Comparison of ENCODE assay signal across 8 cellular contexts in the genomic region with DNA sequence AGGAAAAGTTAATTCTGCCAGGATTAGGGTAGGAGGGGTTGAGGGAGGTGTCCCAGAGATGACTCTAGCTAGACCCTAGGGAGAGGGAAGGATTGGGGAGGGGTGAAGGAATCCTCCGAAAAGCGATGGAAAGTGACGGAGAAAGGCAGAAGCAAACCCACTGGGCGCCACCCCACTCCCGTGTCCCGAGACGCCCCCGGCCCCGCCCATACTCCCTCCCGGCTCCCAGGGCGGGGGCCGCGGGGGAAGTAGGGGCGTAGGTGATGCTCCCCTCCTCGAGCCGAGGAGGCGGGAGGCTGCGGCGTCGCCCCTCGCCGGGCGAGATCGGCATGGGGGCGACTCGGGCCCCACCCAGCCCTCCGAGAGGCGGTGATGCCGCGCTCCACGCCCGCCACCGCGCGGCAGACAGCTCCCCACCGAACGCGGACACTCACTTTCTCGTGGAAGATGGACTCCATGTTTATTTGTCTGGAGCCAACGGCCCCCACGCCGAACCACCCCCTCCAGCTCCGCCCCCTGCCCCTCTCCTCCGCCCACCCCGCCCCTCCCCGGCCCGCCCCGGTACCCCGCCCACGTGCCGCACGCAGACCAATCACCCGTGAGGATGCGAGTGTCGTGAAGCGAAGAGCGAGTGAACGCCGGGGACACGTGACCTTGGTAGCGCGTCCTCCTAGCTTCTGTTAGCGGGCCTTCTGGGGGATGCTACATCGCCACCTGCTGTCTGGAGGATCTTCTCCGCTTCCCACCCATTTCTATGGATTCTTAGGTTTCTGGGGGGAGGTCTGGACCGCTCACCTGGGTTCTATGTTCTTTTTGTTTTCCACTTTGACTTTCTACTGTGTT. TPM values are rescaled to one million over a fixed set of nuclear protein-coding genes. Genes with fewer than 3 reads are reported as not detected.
DNase-seq lines count a peak whose midpoint lies in the region; ATAC-seq and TF ChIP-seq lines count a peak whose summit lies in the region.

A gene (minus strand): TSS at position 488 of the 843 bp plus-strand sequence. CDS start 30 bp downstream, at position 458.

- no peaks in the 10 kb centered on the region for H3K9me3 ChIP-seq in BE2C

- TF ChIP-seq POLR2A in GM19099 (IDR thresholded peaks at IDR 0.05; ENCODE audit: extremely low read depth, insufficient read length, low read depth), result peak; percentile 80

- TF ChIP-seq CTCF in BE2C (IDR thresholded peaks at IDR 0.05; ENCODE audit: low read depth, low read length) (peak; percentile 88), chondrocyte (IDR thresholded peaks at IDR 0.05) (peak; percentile 86)

- H3K4me3 ChIP-seq in BE2C (ENCODE audit: low read depth, low read length), result peak within 1 kb of the TSS; percentile 96

- DNase-seq in BE2C (peak; percentile 98), NCI-H510A (lab: John Stamatoyannopoulos, UW) (peak; percentile 97), chondrocyte (ENCODE audit: low spot score) (peak; percentile 99), kidney glomerular epithelial cell (lab: John Stamatoyannopoulos, UW) (peak; percentile 95)
- DNase-seq in activated CD4-positive, alpha-beta T cell treated with anti-CD3 and anti-CD28 coated beads for 24 hours (ENCODE audit: low read depth in 2 of 2), result peak; percentile 90 to 95
- DNase-seq in stimulated activated CD4-positive, alpha-beta T cell treated with anti-CD3 and anti-CD28 coated beads, Interleukin-1b, Interleukin-23, amount 100 ng/mL, for 1 hour (ENCODE audit: low read depth in 2 of 2), result peak; percentile 87 to 90

- no peaks in the 10 kb centered on the region for H3K9me3 Mint-ChIP-seq in chondrocyte (ENCODE audit: low read depth)

- peak within 1 kb of the TSS; percentile 97 for H3K4me3 Mint-ChIP-seq in chondrocyte (ENCODE audit: unreplicated experiment)

- peak; percentile 83 for ATAC-seq in HG03432 (IDR thresholded peaks at IDR 0.05; ENCODE audit: unreplicated experiment)

- H3K27me3 Mint-ChIP-seq in chondrocyte (ENCODE audit: low read depth), result no peaks in the 10 kb centered on the region

- no peaks in the 10 kb centered on the region for H3K27me3 ChIP-seq in BE2C

- no peaks in the 10 kb centered on the region for H3K36me3 Mint-ChIP-seq in chondrocyte (ENCODE audit: low read depth)

- H3K27ac Mint-ChIP-seq in chondrocyte (ENCODE audit: unreplicated experiment), result peak within 1 kb of the TSS; percentile 99

- no peaks in the 10 kb centered on the region for H3K36me3 ChIP-seq in BE2C

- peaks cover 27% of the 10 kb centered on the region for H3K4me1 Mint-ChIP-seq in chondrocyte (ENCODE audit: low read depth)

- peaks cover 3% of the 10 kb centered on the region for H3K4me1 ChIP-seq in BE2C

RNA-seq across cellular contexts. Expression of the gene that starts here (rescaled TPM):
- 10.6 TPM for polyA plus RNA-seq in BE2C (2012; ENCODE audit: insufficient read depth, insufficient read length, low read depth)
- total RNA-seq in chondrocyte, result 20.0 to 26.5 TPM (median 20.4 TPM) in 3 replicates

Comparison
In these comparisons a context has a peak if more than half of its experiments do, and no peak if none do; other contexts are left out.
1. Peak in every context shown above with its lines: DNase-seq, ATAC-seq and H3K4me3 ChIP-seq.